In the genomic region with DNA sequence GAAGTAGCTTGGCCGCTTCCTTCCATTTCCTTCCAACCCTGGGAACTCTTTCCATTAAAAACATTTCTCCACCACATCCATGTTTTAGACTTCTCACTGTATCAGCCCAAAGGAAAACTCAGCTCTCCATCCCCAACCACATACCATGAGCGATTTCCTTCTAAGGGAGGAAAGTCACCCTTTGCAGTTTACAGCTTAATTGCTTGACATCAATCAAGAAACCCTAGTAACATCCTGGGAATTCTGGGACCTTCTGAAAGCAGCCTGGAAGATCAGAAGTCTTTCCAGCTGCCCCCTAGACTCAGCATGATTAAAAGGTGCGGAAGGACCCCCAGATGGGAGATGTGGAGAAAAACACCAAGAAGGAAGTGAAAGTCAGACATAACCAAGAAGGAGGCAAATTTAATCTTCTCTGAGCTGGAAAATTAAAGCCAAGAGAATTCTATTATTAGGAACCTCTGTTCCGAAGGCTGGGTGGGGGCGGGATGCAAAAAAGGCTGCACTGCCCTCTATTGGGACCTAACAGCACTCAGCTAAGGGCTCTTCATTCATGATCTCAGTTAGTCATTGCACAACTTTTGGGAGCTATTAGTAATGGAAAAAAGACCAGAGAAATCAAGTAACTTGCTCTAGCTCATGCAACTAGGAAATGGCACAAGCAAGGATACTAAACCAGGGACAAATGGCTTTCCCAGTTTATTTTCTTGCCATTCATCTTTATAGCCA, we compare ENCODE assay signal across 8 cellular contexts.
DNase-seq lines count a peak whose midpoint lies in the region; FAIRE-seq lines count a peak whose summit lies in the region.

No MANE protein-coding gene starts in this region.

- H3K36me3 ChIP-seq in MG63 (no peaks in the 10 kb centered on the region), small intestine (ENCODE audit: control insufficient read depth in 2 of 2, insufficient read depth in 2 of 2, low read length in 2 of 2) (no peaks in the 10 kb centered on the region)

- peaks cover 2% of the 10 kb centered on the region in 2 donors for H3K4me1 ChIP-seq in small intestine (ENCODE audit: control insufficient read depth in 2 of 2, insufficient read depth in 1 of 2, low read depth in 1 of 2, low read length in 1 of 2)

- DNase-seq in NCI-H1417 (lab: John Stamatoyannopoulos, UW) (peak; percentile 7 to 51 (median 13)), NCI-H1417 treated with DMSO at 0.1 percent for 48 hours (lab: John Stamatoyannopoulos, UW) (no peak), MG63 (peak; percentile 62), amniotic stem cell (lab: John Stamatoyannopoulos, UW) (peak; percentile 58), hepatic stellate cell (ENCODE audit: low spot score) (peak; percentile 72), small intestine (peak; percentile 72), cortex of kidney (lab: John Stamatoyannopoulos, UW) (no peak)
- no peak for DNase-seq in activated effector memory CD4-positive, alpha-beta T cell treated with anti-CD3 and anti-CD28 coated beads, Interleukin-2, amount 50 U/mL, for 16 hours

- no peak for FAIRE-seq in small intestine (lab: Jason Lieb, UNC)

- H3K27ac ChIP-seq in small intestine (ENCODE audit: low read depth in 1 of 2, low read length in 1 of 2): peak overlapping the region in 1 of 2 donors; percentile 48

- H3K4me3 ChIP-seq in MG63 (no peak overlapping the region), small intestine (ENCODE audit: low read depth in 1 of 2, low read length in 2 of 2) (no peak overlapping the region)

- H3K27me3 ChIP-seq in MG63: no peaks in the 10 kb centered on the region
- no peaks in the 10 kb centered on the region for H3K27me3 ChIP-seq in small intestine (ENCODE audit: control insufficient read depth in 2 of 2, insufficient read depth in 2 of 2, low read length in 2 of 2)

- WGBS in small intestine, 3 donors: 38 to 52% (median 47%) methylated on average over 5 of the region's 5 CpGs

- H3K9me3 ChIP-seq in MG63 (no peaks in the 10 kb centered on the region), small intestine (ENCODE audit: control insufficient read depth, low read depth) (no peaks in the 10 kb centered on the region)

Comparison
In these comparisons a context has a peak if more than half of its experiments do, and no peak if none do; other contexts are left out.
1. DNase-seq: peak in NCI-H1417 (3 of 3), MG63 (single experiment), amniotic stem cell (single experiment), hepatic stellate cell (single experiment) and small intestine (single experiment); none in NCI-H1417 treated with DMSO at 0.1 percent for 48 hours (single experiment), activated effector memory CD4-positive, alpha-beta T cell treated with anti-CD3 and anti-CD28 coated beads, Interleukin-2, amount 50 U/mL, for 16 hours (single experiment) and cortex of kidney (single experiment).